Comparison of ENCODE assay signal across 16 cellular contexts in the genomic region with DNA sequence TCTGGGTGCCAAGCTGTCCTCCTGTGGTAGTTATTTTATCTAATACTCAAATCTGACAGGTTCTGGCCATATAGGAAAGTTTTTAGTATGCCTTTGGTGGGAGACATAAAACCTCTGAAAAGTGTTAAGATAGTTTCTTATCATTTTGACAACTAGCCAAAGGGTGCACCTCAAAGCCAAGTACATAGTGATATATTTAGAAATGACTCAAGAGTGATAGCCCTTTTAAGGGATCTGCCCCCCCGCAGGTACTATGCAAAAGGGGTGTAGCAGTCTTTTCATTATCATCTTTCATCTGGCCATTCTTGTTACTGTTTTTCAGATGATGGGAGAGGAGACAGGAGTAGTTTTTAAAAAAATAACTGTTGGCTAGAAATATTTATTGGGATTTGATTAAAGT. TPM values are rescaled to one million over a fixed set of nuclear protein-coding genes. Genes with fewer than 3 reads are reported as not detected.
DNase-seq lines count a peak whose midpoint lies in the region; ATAC-seq and TF ChIP-seq lines count a peak whose summit lies in the region.
"Had no signal": no experiment of that assay in that cellular context is flagged by ENCODE, and none has a peak within 500 bp of the region (broad histone marks: within the 10 kb centered on the region; RNA-seq: fewer than 3 reads in every experiment).

No MANE protein-coding gene starts in this region.

- H3K4me1 Mint-ChIP-seq in natural killer cell (peaks cover 61 to 67% of the 10 kb centered on the region in 2 donors), nephron progenitor cell (peaks cover 72% of the 10 kb centered on the region)
- peaks cover 40 to 47% of the 10 kb centered on the region in 2 donors for H3K4me1 Mint-ChIP-seq in natural killer cell treated with Interleukin-12 subunit alpha and Interleukin-12 subunit beta and Interleukin-15 and Interleukin-18, amount 100 ng/mL, for 72 hours (ENCODE audit: low read depth in 2 of 2)

- H3K4me3 ChIP-seq in coronary artery, result peak overlapping the region; percentile 89
- no peak overlapping the region for H3K4me3 ChIP-seq in vagina
- H3K4me3 ChIP-seq: lung had no signal

- TF ChIP-seq CTCF in natural killer cell (IDR thresholded peaks at IDR 0.05) (no peak), coronary artery (IDR thresholded peaks at IDR 0.05) (no peak), nephron progenitor cell (IDR thresholded peaks at IDR 0.05) (no peak), vagina (IDR thresholded peaks at IDR 0.05) (no peak)

- H3K9me3 Mint-ChIP-seq in natural killer cell, result no peaks in the 10 kb centered on the region
- H3K9me3 Mint-ChIP-seq in natural killer cell treated with Interleukin-12 subunit alpha and Interleukin-12 subunit beta and Interleukin-15 and Interleukin-18, amount 100 ng/mL, for 72 hours, result no peaks in the 10 kb centered on the region
- H3K9me3 Mint-ChIP-seq in nephron progenitor cell, result no peaks in the 10 kb centered on the region

- H3K4me3 Mint-ChIP-seq in natural killer cell, result peak overlapping the region; percentile 32
- H3K4me3 Mint-ChIP-seq in natural killer cell treated with Interleukin-12 subunit alpha and Interleukin-12 subunit beta and Interleukin-15 and Interleukin-18, amount 100 ng/mL, for 72 hours, result no peak overlapping the region
- H3K4me3 Mint-ChIP-seq in nephron progenitor cell, result peak overlapping the region; percentile 22
- H3K4me3 Mint-ChIP-seq: activated CD8-positive, alpha-beta T cell treated with anti-CD3 and anti-CD28 coated beads, Interleukin-2, amount 10 ng/mL, durations not matched to agents 7 days and 5 days had no signal

- no peaks in the 10 kb centered on the region for H3K27me3 ChIP-seq in vagina

- no peaks in the 10 kb centered on the region for H3K36me3 ChIP-seq in vagina

- intact Hi-C loops in natural killer cell (cut with micrococcal nuclease), result loop anchor here (5.0 kb wide), 1 partner anchor 322 kb away; a partner anchor contains a TSS
- intact Hi-C loops in vagina (cut with DNase I), result loop anchor here (10.0 kb wide), 1 partner anchor 101 kb away; no protein-coding TSS in a partner anchor

- H3K27me3 Mint-ChIP-seq in natural killer cell (ENCODE audit: low read depth in 2 of 2) (no peaks in the 10 kb centered on the region), nephron progenitor cell (ENCODE audit: low read depth, poor library complexity) (no peaks in the 10 kb centered on the region)
- H3K27me3 Mint-ChIP-seq in natural killer cell treated with Interleukin-12 subunit alpha and Interleukin-12 subunit beta and Interleukin-15 and Interleukin-18, amount 100 ng/mL, for 72 hours, result no peaks in the 10 kb centered on the region

- H3K27ac Mint-ChIP-seq in natural killer cell (peak overlapping the region; percentile 10 to 31), nephron progenitor cell (no peak overlapping the region)
- H3K27ac Mint-ChIP-seq in natural killer cell treated with Interleukin-12 subunit alpha and Interleukin-12 subunit beta and Interleukin-15 and Interleukin-18, amount 100 ng/mL, for 72 hours, result peak overlapping the region in 1 of 2 donors; percentile 62
- H3K27ac Mint-ChIP-seq: activated CD8-positive, alpha-beta T cell treated with anti-CD3 and anti-CD28 coated beads, Interleukin-2, amount 10 ng/mL, durations not matched to agents 7 days and 5 days had no signal

- DNase-seq in natural killer cell, result no peak
- no peak for DNase-seq in natural killer cell treated with Interleukin-12 subunit alpha and Interleukin-12 subunit beta and Interleukin-15 and Interleukin-18, amount 100 ng/mL, for 72 hours (ENCODE audit: low spot score)
- no peak for DNase-seq in coronary artery (ENCODE audit: low spot score)
- no peak for DNase-seq in nephron progenitor cell
- DNase-seq in vagina (ENCODE audit: extremely low spot score in 2 of 2), result no peak
- DNase-seq in cerebellar cortex (ENCODE audit: low spot score), result no peak
- DNase-seq in effector CD8-positive, alpha-beta T cell (lab: John Stamatoyannopoulos, UW), result no peak
- no peak for DNase-seq in HuH-7.5 (ENCODE audit: low spot score)
- DNase-seq: activated CD8-positive, alpha-beta T cell treated with anti-CD3 and anti-CD28 coated beads, Interleukin-2, amount 10 ng/mL, durations not matched to agents 7 days and 5 days; activated effector memory CD4-positive, alpha-beta T cell treated with Interleukin-2 at 50 U/mL for 16 hours; hypothalamus; KG1; NCI-H1436 treated with DMSO at 0.1 percent for 48 hours; stimulated activated CD4-positive, alpha-beta T cell treated with anti-CD3 and anti-CD28 coated beads, Interleukin-1b, Interleukin-23, amount 100 ng/mL, for 48 hours had no signal

- no peak for TF ChIP-seq POLR2A in vagina (IDR thresholded peaks at IDR 0.05)

- H3K27ac ChIP-seq in coronary artery (peak overlapping the region; percentile 95 to 99), vagina (peak overlapping the region; percentile 71)
- H3K27ac ChIP-seq: epithelial cell of prostate had no signal

- H3K9me3 ChIP-seq in vagina, result no peaks in the 10 kb centered on the region

- ATAC-seq in natural killer cell, result no peak
- no peak for ATAC-seq in natural killer cell treated with Interleukin-12 subunit alpha and Interleukin-12 subunit beta and Interleukin-15 and Interleukin-18, amount 100 ng/mL, for 72 hours
- ATAC-seq: activated CD8-positive, alpha-beta T cell treated with anti-CD3 and anti-CD28 coated beads, Interleukin-2, amount 10 ng/mL, durations not matched to agents 7 days and 5 days had no signal

- H3K36me3 Mint-ChIP-seq in natural killer cell, result no peaks in the 10 kb centered on the region
- H3K36me3 Mint-ChIP-seq in natural killer cell treated with Interleukin-12 subunit alpha and Interleukin-12 subunit beta and Interleukin-15 and Interleukin-18, amount 100 ng/mL, for 72 hours, result no peaks in the 10 kb centered on the region
- H3K36me3 Mint-ChIP-seq in nephron progenitor cell (ENCODE audit: low read depth), result no peaks in the 10 kb centered on the region

- peaks cover 53% of the 10 kb centered on the region for H3K4me1 ChIP-seq in vagina

RNA-seq across cellular contexts. Expression of a gene that starts 4.9 kb away (rescaled TPM):
- 10 to 100 TPM; 63.3 to 93.4 (median 64.0) TPM for total RNA-seq in natural killer cell
- total RNA-seq in natural killer cell treated with Interleukin-12 subunit alpha and Interleukin-12 subunit beta and Interleukin-15 and Interleukin-18, amount 100 ng/mL, for 72 hours, result 10 to 100 TPM; 12.2 to 13.6 TPM
- 66.8 TPM for total RNA-seq in vagina
